1 cellular context compared by ENCODE assay signal in the genomic region with DNA sequence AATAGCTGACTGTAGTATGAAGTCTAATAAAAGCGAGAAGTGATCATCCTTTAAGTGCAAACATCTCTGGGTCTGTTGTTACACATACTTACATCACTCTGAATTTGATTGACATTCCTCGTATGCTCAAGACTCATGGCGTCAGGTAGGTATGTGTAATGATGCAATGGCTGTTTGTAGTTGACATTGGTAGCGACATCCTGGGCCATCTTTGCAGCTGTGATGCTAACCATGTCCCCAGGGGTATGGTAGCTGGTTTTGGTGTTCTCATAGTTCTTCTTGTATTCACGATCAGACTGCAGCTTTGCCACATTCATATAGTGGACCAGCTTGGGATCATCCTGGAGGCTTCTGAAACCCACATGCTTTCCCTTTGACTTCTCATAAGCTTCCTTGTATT.
A peak's percentile ranks its signal among the peaks of the same experiment; 100 is the strongest.
TF ChIP-seq lines count a peak whose summit lies in the region.

No MANE protein-coding gene starts in this region.

TF ChIP-seq in K562, 482 proteins besides CTCF, POLR2A, EP300 and RAD21 (continued from another document and continues in another):
- TF ChIP-seq, protein P1, sequence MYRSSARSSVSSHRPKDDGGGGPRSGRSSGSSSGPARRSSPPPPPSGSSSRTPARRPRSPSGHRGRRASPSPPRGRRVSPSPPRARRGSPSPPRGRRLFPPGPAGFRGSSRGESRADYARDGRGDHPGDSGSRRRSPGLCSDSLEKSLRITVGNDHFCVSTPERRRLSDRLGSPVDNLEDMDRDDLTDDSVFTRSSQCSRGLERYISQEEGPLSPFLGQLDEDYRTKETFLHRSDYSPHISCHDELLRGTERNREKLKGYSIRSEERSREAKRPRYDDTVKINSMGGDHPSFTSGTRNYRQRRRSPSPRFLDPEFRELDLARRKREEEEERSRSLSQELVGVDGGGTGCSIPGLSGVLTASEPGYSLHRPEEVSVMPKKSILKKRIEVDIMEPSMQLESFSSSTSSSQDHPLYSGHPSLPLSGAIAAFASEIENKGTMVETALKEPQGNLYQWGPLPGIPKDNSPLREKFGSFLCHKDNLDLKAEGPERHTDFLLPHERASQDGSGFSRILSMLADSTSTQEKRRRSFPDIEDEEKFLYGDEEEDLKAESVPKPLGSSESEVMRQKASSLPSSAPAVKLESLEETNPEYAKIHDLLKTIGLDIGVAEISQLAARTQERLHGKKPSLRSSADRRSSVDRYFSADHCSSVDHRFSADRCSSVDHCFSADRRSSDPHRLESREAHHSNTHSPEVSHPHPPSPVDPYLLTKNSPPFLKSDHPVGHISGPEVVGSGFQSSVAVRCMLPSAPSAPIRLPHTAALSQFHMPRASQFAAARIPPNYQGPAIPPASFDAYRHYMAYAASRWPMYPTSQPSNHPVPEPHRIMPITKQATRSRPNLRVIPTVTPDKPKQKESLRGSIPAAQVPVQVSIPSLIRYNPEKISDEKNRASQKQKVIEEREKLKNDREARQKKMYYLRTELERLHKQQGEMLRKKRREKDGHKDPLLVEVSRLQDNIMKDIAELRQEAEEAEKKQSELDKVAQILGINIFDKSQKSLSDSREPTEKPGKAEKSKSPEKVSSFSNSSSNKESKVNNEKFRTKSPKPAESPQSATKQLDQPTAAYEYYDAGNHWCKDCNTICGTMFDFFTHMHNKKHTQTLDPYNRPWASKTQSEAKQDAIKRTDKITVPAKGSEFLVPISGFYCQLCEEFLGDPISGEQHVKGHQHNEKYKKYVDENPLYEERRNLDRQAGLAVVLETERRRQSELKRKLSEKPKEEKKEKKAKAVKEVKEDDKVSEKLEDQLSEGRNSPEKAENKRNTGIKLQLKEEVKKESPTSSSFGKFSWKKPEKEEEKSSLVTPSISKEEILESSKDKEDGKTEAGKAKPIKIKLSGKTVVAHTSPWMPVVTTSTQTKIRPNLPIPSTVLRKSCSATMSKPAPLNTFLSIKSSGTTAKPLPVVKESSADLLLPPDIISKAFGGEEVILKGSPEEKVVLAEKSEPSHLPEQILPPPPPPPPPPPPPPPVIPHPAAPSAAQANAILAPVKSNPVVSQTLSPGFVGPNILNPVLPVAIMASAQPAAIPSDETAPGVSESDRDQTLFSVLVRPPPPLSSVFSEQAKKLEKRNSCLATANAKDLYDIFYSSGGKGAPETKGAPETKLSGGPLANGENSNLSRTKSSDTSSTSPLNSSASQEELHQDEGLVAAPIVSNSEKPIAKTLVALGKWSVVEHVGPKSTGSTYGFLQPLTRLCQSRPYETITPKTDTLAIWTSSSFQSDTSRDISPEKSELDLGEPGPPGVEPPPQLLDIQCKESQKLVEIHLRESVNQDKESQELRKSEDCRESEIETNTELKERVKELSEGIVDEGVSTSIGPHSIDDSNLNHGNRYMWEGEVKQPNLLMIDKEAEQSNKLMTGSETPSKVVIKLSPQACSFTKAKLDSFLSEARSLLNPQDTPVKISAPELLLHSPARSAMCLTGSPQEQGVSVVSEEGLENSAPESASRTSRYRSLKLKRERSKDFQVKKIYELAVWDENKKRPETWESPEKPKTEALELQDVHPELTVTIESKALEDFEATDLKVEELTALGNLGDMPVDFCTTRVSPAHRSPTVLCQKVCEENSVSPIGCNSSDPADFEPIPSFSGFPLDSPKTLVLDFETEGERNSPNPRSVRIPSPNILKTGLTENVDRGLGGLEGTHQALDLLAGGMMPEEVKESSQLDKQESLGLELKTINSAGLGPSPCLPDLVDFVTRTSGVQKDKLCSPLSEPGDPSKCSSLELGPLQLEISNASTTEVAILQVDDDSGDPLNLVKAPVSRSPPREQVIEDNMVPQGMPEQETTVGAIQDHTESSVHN (IDR thresholded peaks at IDR 0.05; ENCODE audit: borderline replicate concordance in 1 of 2, low read depth in 1 of 2): peak in 1 of 2 experiments; percentile 82; a peak in 2 of 4 replicates
- TF ChIP-seq RBBP5 (IDR thresholded peaks at IDR 0.05; ENCODE audit: borderline replicate concordance, insufficient read depth, low read length, poor library complexity, severe bottlenecking) (no peak), OTX1 (CRISPR knock-in tag; IDR thresholded peaks at IDR 0.05) (no peak), ZNF174 (CRISPR knock-in tag; IDR thresholded peaks at IDR 0.05) (no peak), ZNF224 (CRISPR knock-in tag; IDR thresholded peaks at IDR 0.05) (no peak), ZNF253 (CRISPR knock-in tag; conservative IDR thresholded peaks at IDR 0.05) (no peak), FOXJ2 (tag; IDR thresholded peaks at IDR 0.05) (no peak), CREM (IDR thresholded peaks at IDR 0.05; ENCODE audit: low read depth) (no peak), NR2C1 (IDR thresholded peaks at IDR 0.05) (no peak), NR2C1 (tag; IDR thresholded peaks at IDR 0.05) (peak; percentile 84), PYGO2 (tag; IDR thresholded peaks at IDR 0.05) (peak; percentile 60; the same call in 1 of the 2 replicates), ZNF444 (CRISPR knock-in tag; IDR thresholded peaks at IDR 0.05) (no peak), TEAD4 (IDR thresholded peaks at IDR 0.05; ENCODE audit: low read length) (0 out of 2 replicates have a peak, but pooled peaks have one; percentile 23), TEAD4 (CRISPR knock-in tag; IDR thresholded peaks at IDR 0.05; ENCODE audit: borderline replicate concordance) (no peak), GTF2F1 (IDR thresholded peaks at IDR 0.05; ENCODE audit: low read depth, low read length) (no peak), CHCHD3 (CRISPR knock-in tag; IDR thresholded peaks at IDR 0.05) (no peak), CREBBP (IDR thresholded peaks at IDR 0.05; ENCODE audit: low read depth, low read length) (no peak), POU5F1 (IDR thresholded peaks at IDR 0.05; ENCODE audit: borderline replicate concordance, low read depth, low read length, partially characterized antibody) (no peak), U2AF2 (optimal IDR thresholded peaks at IDR 0.05; ENCODE audit: low read depth, low read length) (no peak), TBL1XR1 (IDR thresholded peaks at IDR 0.05; ENCODE audit: low read length in 2 of 2) (no peak), JUN (IDR thresholded peaks at IDR 0.05; ENCODE audit: borderline replicate concordance, low read depth, low read length) (no peak), JUN (CRISPR knock-in tag; IDR thresholded peaks at IDR 0.05; ENCODE audit: borderline replicate concordance) (no peak), SOX6 (IDR thresholded peaks at IDR 0.05) (no peak), DACH1 (IDR thresholded peaks at IDR 0.05; ENCODE audit: partially characterized antibody) (no peak), NFYB (IDR thresholded peaks at IDR 0.05; ENCODE audit: extremely low read depth, insufficient read length) (no peak), ZNF41 (CRISPR knock-in tag; conservative IDR thresholded peaks at IDR 0.05) (peak; percentile 74; the same call in 1 of the 2 replicates), ZNF695 (CRISPR knock-in tag; IDR thresholded peaks at IDR 0.05) (no peak), ARID2 (IDR thresholded peaks at IDR 0.05) (no peak), RFX5 (IDR thresholded peaks at IDR 0.05; ENCODE audit: low read depth, low read length) (no peak), TAF15 (IDR thresholded peaks at IDR 0.05; ENCODE audit: low read depth, low read length) (no peak), MTA1 (IDR thresholded peaks at IDR 0.05; ENCODE audit: borderline replicate concordance) (no peak), TGIF2 (CRISPR knock-in tag; IDR thresholded peaks at IDR 0.05) (no peak), FOXA3 (CRISPR knock-in tag; conservative IDR thresholded peaks at IDR 0.05 in 1 of 2, IDR thresholded peaks at IDR 0.05 in 1 of 2) (no peak), FOS (IDR thresholded peaks at IDR 0.05; ENCODE audit: extremely low read depth, insufficient read length) (no peak), ZNF766 (CRISPR knock-in tag; conservative IDR thresholded peaks at IDR 0.05) (peak; percentile 67), NRF1 (conservative IDR thresholded peaks at IDR 0.05 in 1 of 2, IDR thresholded peaks at IDR 0.05 in 1 of 2) (no peak), SMC3 (conservative IDR thresholded peaks at IDR 0.05; ENCODE audit: insufficient read depth, low read depth, low read length) (no peak), ZBED1 (IDR thresholded peaks at IDR 0.05) (no peak), FOXJ3 (CRISPR knock-in tag; IDR thresholded peaks at IDR 0.05) (no peak), CEBPB (tag; IDR thresholded peaks at IDR 0.05) (peak; percentile 52)
- TF ChIP-seq, protein P2, sequence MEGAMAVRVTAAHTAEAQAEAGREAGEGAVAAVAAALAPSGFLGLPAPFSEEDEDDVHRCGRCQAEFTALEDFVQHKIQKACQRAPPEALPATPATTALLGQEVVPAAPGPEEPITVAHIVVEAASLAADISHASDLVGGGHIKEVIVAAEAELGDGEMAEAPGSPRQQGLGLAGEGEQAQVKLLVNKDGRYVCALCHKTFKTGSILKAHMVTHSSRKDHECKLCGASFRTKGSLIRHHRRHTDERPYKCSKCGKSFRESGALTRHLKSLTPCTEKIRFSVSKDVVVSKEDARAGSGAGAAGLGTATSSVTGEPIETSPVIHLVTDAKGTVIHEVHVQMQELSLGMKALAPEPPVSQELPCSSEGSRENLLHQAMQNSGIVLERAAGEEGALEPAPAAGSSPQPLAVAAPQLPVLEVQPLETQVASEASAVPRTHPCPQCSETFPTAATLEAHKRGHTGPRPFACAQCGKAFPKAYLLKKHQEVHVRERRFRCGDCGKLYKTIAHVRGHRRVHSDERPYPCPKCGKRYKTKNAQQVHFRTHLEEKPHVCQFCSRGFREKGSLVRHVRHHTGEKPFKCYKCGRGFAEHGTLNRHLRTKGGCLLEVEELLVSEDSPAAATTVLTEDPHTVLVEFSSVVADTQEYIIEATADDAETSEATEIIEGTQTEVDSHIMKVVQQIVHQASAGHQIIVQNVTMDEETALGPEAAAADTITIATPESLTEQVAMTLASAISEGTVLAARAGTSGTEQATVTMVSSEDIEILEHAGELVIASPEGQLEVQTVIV (CRISPR knock-in tag; IDR thresholded peaks at IDR 0.05; ENCODE audit: borderline replicate concordance): no peak
- TF ChIP-seq, protein P3, sequence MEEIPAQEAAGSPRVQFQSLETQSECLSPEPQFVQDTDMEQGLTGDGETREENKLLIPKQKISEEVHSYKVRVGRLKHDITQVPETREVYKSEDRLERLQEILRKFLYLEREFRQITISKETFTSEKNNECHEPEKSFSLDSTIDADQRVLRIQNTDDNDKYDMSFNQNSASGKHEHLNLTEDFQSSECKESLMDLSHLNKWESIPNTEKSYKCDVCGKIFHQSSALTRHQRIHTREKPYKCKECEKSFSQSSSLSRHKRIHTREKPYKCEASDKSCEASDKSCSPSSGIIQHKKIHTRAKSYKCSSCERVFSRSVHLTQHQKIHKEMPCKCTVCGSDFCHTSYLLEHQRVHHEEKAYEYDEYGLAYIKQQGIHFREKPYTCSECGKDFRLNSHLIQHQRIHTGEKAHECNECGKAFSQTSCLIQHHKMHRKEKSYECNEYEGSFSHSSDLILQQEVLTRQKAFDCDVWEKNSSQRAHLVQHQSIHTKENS (CRISPR knock-in tag; IDR thresholded peaks at IDR 0.05): no peak
- TF ChIP-seq, protein P4, sequence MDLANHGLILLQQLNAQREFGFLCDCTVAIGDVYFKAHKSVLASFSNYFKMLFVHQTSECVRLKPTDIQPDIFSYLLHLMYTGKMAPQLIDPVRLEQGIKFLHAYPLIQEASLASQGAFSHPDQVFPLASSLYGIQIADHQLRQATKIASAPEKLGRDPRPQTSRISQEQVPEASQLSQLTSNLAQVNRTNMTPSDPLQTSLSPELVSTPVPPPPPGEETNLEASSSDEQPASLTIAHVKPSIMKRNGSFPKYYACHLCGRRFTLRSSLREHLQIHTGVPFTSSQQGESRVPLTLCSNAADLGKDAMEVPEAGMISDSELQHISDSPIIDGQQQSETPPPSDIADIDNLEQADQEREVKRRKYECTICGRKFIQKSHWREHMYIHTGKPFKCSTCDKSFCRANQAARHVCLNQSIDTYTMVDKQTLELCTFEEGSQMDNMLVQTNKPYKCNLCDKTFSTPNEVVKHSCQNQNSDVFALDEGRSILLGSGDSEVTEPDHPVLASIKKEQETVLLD (IDR thresholded peaks at IDR 0.05): no peak
- TF ChIP-seq, protein P5, sequence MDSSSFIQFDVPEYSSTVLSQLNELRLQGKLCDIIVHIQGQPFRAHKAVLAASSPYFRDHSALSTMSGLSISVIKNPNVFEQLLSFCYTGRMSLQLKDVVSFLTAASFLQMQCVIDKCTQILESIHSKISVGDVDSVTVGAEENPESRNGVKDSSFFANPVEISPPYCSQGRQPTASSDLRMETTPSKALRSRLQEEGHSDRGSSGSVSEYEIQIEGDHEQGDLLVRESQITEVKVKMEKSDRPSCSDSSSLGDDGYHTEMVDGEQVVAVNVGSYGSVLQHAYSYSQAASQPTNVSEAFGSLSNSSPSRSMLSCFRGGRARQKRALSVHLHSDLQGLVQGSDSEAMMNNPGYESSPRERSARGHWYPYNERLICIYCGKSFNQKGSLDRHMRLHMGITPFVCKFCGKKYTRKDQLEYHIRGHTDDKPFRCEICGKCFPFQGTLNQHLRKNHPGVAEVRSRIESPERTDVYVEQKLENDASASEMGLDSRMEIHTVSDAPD (CRISPR knock-in tag; IDR thresholded peaks at IDR 0.05): peak; percentile 79; the same call in 1 of the 2 replicates
- TF ChIP-seq, protein P6, sequence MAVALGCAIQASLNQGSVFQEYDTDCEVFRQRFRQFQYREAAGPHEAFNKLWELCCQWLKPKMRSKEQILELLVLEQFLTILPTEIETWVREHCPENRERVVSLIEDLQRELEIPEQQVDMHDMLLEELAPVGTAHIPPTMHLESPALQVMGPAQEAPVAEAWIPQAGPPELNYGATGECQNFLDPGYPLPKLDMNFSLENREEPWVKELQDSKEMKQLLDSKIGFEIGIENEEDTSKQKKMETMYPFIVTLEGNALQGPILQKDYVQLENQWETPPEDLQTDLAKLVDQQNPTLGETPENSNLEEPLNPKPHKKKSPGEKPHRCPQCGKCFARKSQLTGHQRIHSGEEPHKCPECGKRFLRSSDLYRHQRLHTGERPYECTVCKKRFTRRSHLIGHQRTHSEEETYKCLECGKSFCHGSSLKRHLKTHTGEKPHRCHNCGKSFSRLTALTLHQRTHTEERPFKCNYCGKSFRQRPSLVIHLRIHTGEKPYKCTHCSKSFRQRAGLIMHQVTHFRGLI (CRISPR knock-in tag; IDR thresholded peaks at IDR 0.05): no peak
